In genomic region chr3:105912891-105913290, GRCh38 we compare ENCODE assay signal across 34 cellular contexts.
"Had no signal": no experiment of that assay in that cellular context is flagged by ENCODE, and none has a peak within 500 bp of the region (broad histone marks: within the 10 kb centered on the region; RNA-seq: fewer than 3 reads in every experiment).

No MANE protein-coding gene starts in this region.

- H3K27me3 ChIP-seq: MG63 had no signal

- H3K36me3 ChIP-seq: MG63 had no signal

- DNase-seq: Karpas-422, Kasumi-1, MG63, MM.1S, MV-4-11, NCI-H1048, NCI-H1092, NCI-H1092 treated with DMSO at 0.1 percent for 48 hours, NCI-H1105, NCI-H1105 treated with DMSO at 0.1 percent for 48 hours, NCI-H1417, NCI-H1417 treated with DMSO at 0.1 percent for 48 hours, NCI-H1436, NCI-H1436 treated with DMSO at 0.1 percent for 48 hours, NCI-H146, NCI-H1694, NCI-H1694 treated with DMSO at 0.1 percent for 48 hours, NCI-H187, NCI-H187 treated with DMSO at 0.1 percent for 48 hours, NCI-H1930, NCI-H2029, NCI-H2029 treated with DMSO at 0.1 percent for 48 hours, NCI-H2081, NCI-H2081 treated with DMSO at 0.1 percent for 48 hours, NCI-H2107, NCI-H2171, NCI-H2171 treated with DMSO at 0.1 percent for 48 hours, NCI-H2227 treated with DMSO at 0.1 percent for 48 hours, NCI-H226, NCI-H345, NCI-H446, NCI-H446 treated with DMSO at 0.1 percent for 48 hours, NCI-H510A, NCI-H510A treated with DMSO at 0.1 percent for 48 hours had no signal

- H3K4me3 ChIP-seq: MG63 had no signal
